In the genomic region with DNA sequence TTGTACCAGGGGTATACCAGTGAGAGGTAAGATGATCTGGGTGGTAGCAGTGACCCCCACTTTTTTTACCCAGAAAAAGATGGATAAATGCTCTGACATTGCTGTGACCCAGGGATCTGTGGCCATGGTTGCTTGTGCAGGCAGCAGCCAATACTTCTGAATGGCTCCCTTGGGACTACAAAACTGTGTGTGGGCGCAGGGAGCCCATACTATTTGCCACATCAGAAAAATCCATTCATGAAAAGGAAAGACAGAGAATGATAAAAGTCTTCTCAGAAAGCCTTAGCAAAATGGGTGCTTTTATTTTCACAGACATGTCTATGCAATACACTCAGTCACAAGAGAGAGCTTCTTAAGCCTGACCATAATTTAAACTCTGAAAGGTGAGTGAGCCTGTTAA, we compare ENCODE assay signal across 29 cellular contexts. TPM values are rescaled to one million over a fixed set of nuclear protein-coding genes. Genes with fewer than 3 reads are reported as not detected.
A peak's percentile ranks its signal among the peaks of the same experiment; 100 is the strongest.
DNase-seq lines count a peak whose midpoint lies in the region; ATAC-seq, FAIRE-seq and TF ChIP-seq lines count a peak whose summit lies in the region.
"Had no signal": no experiment of that assay in that cellular context is flagged by ENCODE, and none has a peak within 500 bp of the region (broad histone marks: within the 10 kb centered on the region; RNA-seq: fewer than 3 reads in every experiment).

No MANE protein-coding gene starts in this region.

- H2AFZ ChIP-seq in GM12878 (ENCODE audit: control insufficient read depth, low read depth, low read length) = no peak overlapping the region

- intact Hi-C loops in GM12878 (cut with micrococcal nuclease; ENCODE audit: unreplicated experiment) = no loop called here

- no peak overlapping the region for H3K4me3 ChIP-seq in BLaER1
- no peak overlapping the region for H3K4me3 ChIP-seq in BLaER1 treated with 17β-estradiol and CSF1 and Interleukin-3, amounts not matched to agents 10 nM and 100 nM
- no peak overlapping the region for H3K4me3 ChIP-seq in GM12878

- SMC1A ChIA-PET in GM12878 (lab: Charles Lee; ENCODE audit: uncharacterized antibody, unreplicated experiment) = no interaction called here

- in situ Hi-C loops in GM12878 (cut with MboI) = no loop called here

- no peak for TF ChIP-seq CTCF in GM12878 (IDR thresholded peaks at IDR 0.05 in 2 of 3, conservative IDR thresholded peaks at IDR 0.05 in 1 of 3; ENCODE audit: control insufficient read depth in 2 of 3, extremely low read depth in 1 of 3, insufficient read depth in 1 of 3, low read depth in 3 of 3, low read length in 3 of 3)

- no peaks in the 10 kb centered on the region for H3K36me3 ChIP-seq in BLaER1
- no peaks in the 10 kb centered on the region for H3K36me3 ChIP-seq in BLaER1 treated with 17β-estradiol and CSF1 and Interleukin-3, amounts not matched to agents 10 nM and 100 nM
- no peaks in the 10 kb centered on the region for H3K36me3 ChIP-seq in GM12878 (ENCODE audit: control insufficient read depth in 2 of 2, insufficient read depth in 2 of 2, low read length in 1 of 2)

- CTCF ChIA-PET in GM12878 (lab: Yijun Ruan, JAX) = interaction anchor here (2.0 kb wide), 2 partner anchors 14 to 15 kb away, joined by 5 to 6 read pairs; no protein-coding TSS in a partner anchor

- H3K27ac ChIP-seq in BLaER1 (no peak overlapping the region), GM12878 (ENCODE audit: control insufficient read depth, insufficient read depth) (no peak overlapping the region)
- H3K27ac ChIP-seq in BLaER1 treated with 17β-estradiol and CSF1 and Interleukin-3, amounts not matched to agents 10 nM and 100 nM = no peak overlapping the region

- DNase-seq in GM12878 (ENCODE audit: low read depth, low spot score) (no peak), amniotic stem cell (lab: John Stamatoyannopoulos, UW) (no peak)
- DNase-seq: 8988T; ACHN; BE2C; C1 segment of cervical spinal cord; CD4-positive, alpha-beta memory T cell; CD4-positive, CD25-positive, alpha-beta regulatory T cell; CD8-positive, alpha-beta memory T cell; DMS 273 treated with DMSO at 0.1 percent for 48 hours; DMS153; DMS53; DMS79; DND-41; EL; GDM1 had no signal

- no peak for FAIRE-seq in GM12878 (lab: Jason Lieb, UNC)
- FAIRE-seq: A204.1, GM12891, GM18507 had no signal

- no peaks in the 10 kb centered on the region for H4K20me1 ChIP-seq in BLaER1
- H4K20me1 ChIP-seq in BLaER1 treated with 17β-estradiol and CSF1 and Interleukin-3, amounts not matched to agents 10 nM and 100 nM = no peaks in the 10 kb centered on the region
- no peaks in the 10 kb centered on the region for H4K20me1 ChIP-seq in GM12878 (ENCODE audit: control insufficient read depth, insufficient read depth)

- ATAC-seq in GM19351 (IDR thresholded peaks at IDR 0.05; ENCODE audit: unreplicated experiment) = peak; percentile 40
- no peak for ATAC-seq in GM12878
- no peak for ATAC-seq in HG03432 (IDR thresholded peaks at IDR 0.05; ENCODE audit: unreplicated experiment)
- ATAC-seq in GM21576 (IDR thresholded peaks at IDR 0.05; ENCODE audit: unreplicated experiment) = no peak
- no peak for ATAC-seq in GM18502 (IDR thresholded peaks at IDR 0.05; ENCODE audit: poor library complexity, unreplicated experiment)

- peaks cover 14% of the 10 kb centered on the region for H3K4me1 ChIP-seq in BLaER1
- peaks cover 0 to 13% (median 10%) of the 10 kb centered on the region in 10 experiments; a peak in 14 of 20 replicates for H3K4me1 ChIP-seq in BLaER1 treated with 17β-estradiol and CSF1 and Interleukin-3, amounts not matched to agents 10 nM and 100 nM
- no peaks in the 10 kb centered on the region for H3K4me1 ChIP-seq in GM12878 (ENCODE audit: control insufficient read depth, insufficient read depth, low read length)

- WGBS in GM12878 (ENCODE audit: insufficient coverage, insufficient replicate concordance, low lambda C conversion rate, missing lambda C conversion rate) = 0% methylated on average over 1 of the region's 1 CpG

- no peaks in the 10 kb centered on the region for H3K79me2 ChIP-seq in GM12878 (ENCODE audit: control insufficient read depth, insufficient read depth, low read length)

- H3K9me3 ChIP-seq in BLaER1 (no peaks in the 10 kb centered on the region), GM12878 (replicated peaks; ENCODE audit: control insufficient read depth, insufficient read depth, low read length) (no peaks in the 10 kb centered on the region)
- H3K9me3 ChIP-seq in BLaER1 treated with 17β-estradiol and CSF1 and Interleukin-3, amounts not matched to agents 10 nM and 100 nM (replicated peaks in 1 of 11) = no peaks in the 10 kb centered on the region
- H3K9me3 ChIP-seq: BE2C had no signal

- BruUV-seq in GM12878 (replicated peaks; lab: Mats Ljungman, UMichigan) = no TSS peak

- RAD21 ChIA-PET in GM12878 (lab: Charles Lee; ENCODE audit: unreplicated experiment) = interaction anchor here (1.6 kb wide), 1 partner anchor 10 kb away, joined by 4 read pairs; no protein-coding TSS in a partner anchor

- H3K4me2 ChIP-seq in BLaER1 (peak overlapping the region; percentile 52), GM12878 (ENCODE audit: control insufficient read depth, insufficient read depth) (no peak overlapping the region)
- H3K4me2 ChIP-seq in BLaER1 treated with 17β-estradiol and CSF1 and Interleukin-3, amounts not matched to agents 10 nM and 100 nM = peak overlapping the region in 9 of 11 experiments; percentile 15 to 60 (median 47); a peak in 17 of 22 replicates

- TF ChIP-seq EP300 in GM12878 (IDR thresholded peaks at IDR 0.05; ENCODE audit: borderline replicate concordance in 1 of 2, control insufficient read depth in 1 of 2, low read depth in 2 of 2, low read length in 2 of 2) = no peak

- H3K9ac ChIP-seq in BLaER1 (no peak overlapping the region), GM12878 (ENCODE audit: control insufficient read depth, insufficient read depth, low read length) (no peak overlapping the region)
- H3K9ac ChIP-seq in BLaER1 treated with 17β-estradiol and CSF1 and Interleukin-3, amounts not matched to agents 10 nM and 100 nM = no peak overlapping the region

- no peaks in the 10 kb centered on the region for H3K27me3 ChIP-seq in BLaER1
- no peaks in the 10 kb centered on the region for H3K27me3 ChIP-seq in BLaER1 treated with 17β-estradiol and CSF1 and Interleukin-3, amounts not matched to agents 10 nM and 100 nM
- peaks cover 0 to 2% of the 10 kb centered on the region in 2 experiments; a peak in 2 of 4 replicates for H3K27me3 ChIP-seq in GM12878 (replicated peaks in 1 of 2; ENCODE audit: control insufficient read depth in 2 of 2, insufficient read depth in 2 of 2, low read length in 1 of 2)
- H3K27me3 ChIP-seq: BE2C had no signal

- TF ChIP-seq POLR2A in GM12878 (IDR thresholded peaks at IDR 0.05; ENCODE audit: low read depth, low read length) = no peak

- no peak for TF ChIP-seq RAD21 in GM12878 (IDR thresholded peaks at IDR 0.05; ENCODE audit: insufficient read depth, low read depth, low read length)

- POLR2A ChIA-PET in GM12878 (lab: Charles Lee) = no interaction called here

TF ChIP-seq in GM12878, 131 proteins besides CTCF, POLR2A, EP300 and RAD21:
- peak; percentile 15 for TF ChIP-seq MEF2B (IDR thresholded peaks at IDR 0.05; ENCODE audit: partially characterized antibody, poor library complexity, severe bottlenecking)
- TF ChIP-seq CBX3 (IDR thresholded peaks at IDR 0.05; ENCODE audit: borderline replicate concordance, low read depth) = no peak
- TF ChIP-seq SMARCA5 (IDR thresholded peaks at IDR 0.05) = no peak

RNA-seq across cellular contexts. Expression of a gene that starts 37.3 kb away (rescaled TPM):
- total RNA-seq in GM12878 (2013; cell fraction: nucleolus; rRNA removed) = not detected in 2 replicates
- total RNA-seq in GM12878 (2014; rRNA removed) = not detected in 2 replicates
- not detected in 2 replicates for total RNA-seq in GM12878 (2014; rRNA removed; fragmentation: Illumina TruSeq; extraction: Trizol)
- total RNA-seq in GM12878 (2021) = 0.66 and 0.82 TPM in 2 replicates
- polyA plus RNA-seq in GM12878 (2011; ENCODE audit: low read depth) = not detected
- 0.04 and 0.09 TPM in 2 replicates for polyA plus RNA-seq in GM12878 (2011; rRNA removed)
- polyA plus RNA-seq in GM12878 (2011; cell fraction: cytosol; rRNA removed) = 0.10 and 0.13 TPM in 2 replicates
- not detected in 2 replicates for polyA plus RNA-seq in GM12878 (2011; cell fraction: nucleus; rRNA removed)
- not detected in 2 replicates for polyA plus RNA-seq in GM12878 (2012)
- polyA plus RNA-seq in GM12878 (2014; fragmentation: Illumina TruSeq; extraction: Trizol) = not detected in 2 replicates
- not detected for polyA plus RNA-seq in GM12878 (2014; fragmentation: Nextera tagmentation; extraction: Ambion mirVana)
- polyA plus RNA-seq in GM12878 (2014; rRNA removed) = 0.03 TPM in 1 of 2 replicates, not detected in the other
- not detected for polyA plus RNA-seq in GM12878 (2016; fragmentation: Nextera tagmentation; extraction: Ambion mirVana)
- 0.41 TPM in 1 of 2 replicates, not detected in the other for polyA minus RNA-seq in GM12878 (2011; rRNA and poly(A)+ RNA removed)
- polyA minus RNA-seq in GM12878 (2011; cell fraction: cytosol; rRNA and poly(A)+ RNA removed) = not detected in 2 replicates
- polyA minus RNA-seq in GM12878 (2011; cell fraction: nucleus; rRNA and poly(A)+ RNA removed) = not detected in 2 replicates
- total RNA-seq: A673; CD4-positive, alpha-beta memory T cell; CD4-positive, CD25-positive, alpha-beta regulatory T cell; CD8-positive, alpha-beta memory T cell; G401 had no signal
- polyA plus RNA-seq: AG04450; CD14-positive monocyte; CD4-positive, alpha-beta memory T cell; CD4-positive, CD25-positive, alpha-beta regulatory T cell; CD8-positive, alpha-beta memory T cell had no signal
